In genomic region chr2:191053256-191053655, GRCh38 we compare ENCODE assay signal across 24 cellular contexts.
"Had no signal": no experiment of that assay in that cellular context is flagged by ENCODE, and none has a peak within 500 bp of the region (broad histone marks: within the 10 kb centered on the region; RNA-seq: fewer than 3 reads in every experiment).

No MANE protein-coding gene starts in this region.

- H3K27me3 ChIP-seq: hepatocyte, spleen, transverse colon had no signal

- H3K36me3 ChIP-seq: left ventricle myocardium inferior, prostate gland, spleen, thoracic aorta, transverse colon had no signal

- H3K4me1 ChIP-seq: parathyroid adenoma, prostate gland had no signal

- H3K4me3 Mint-ChIP-seq: nephron; stimulated activated naive B cell treated with anti-CD40 and anti-IgM and Interleukin-4, amounts not matched to agents 10 μg/mL and 1 μg/mL and 100 μg/mL, for 72 hours; stimulated activated naive CD8-positive, alpha-beta T cell treated with anti-CD3 and anti-CD28 coated beads, Interleukin-15, amount 100 ng/mL, for 72 hours had no signal

- DNase-seq: cortex of kidney; dorsolateral prefrontal cortex; effector CD8-positive, alpha-beta T cell; foreskin melanocyte; head of caudate nucleus; kidney; left cardiac atrium; left ventricle myocardium inferior; mucosa of descending colon; occipital lobe; spleen; stimulated activated CD4-positive, alpha-beta T cell treated with anti-CD3 and anti-CD28 coated beads, Interleukin-15, amount 100 ng/mL, for 24 hours; stimulated activated CD4-positive, alpha-beta T cell treated with anti-CD3 and anti-CD28 coated beads, Interleukin-1b, Interleukin-23, amount 100 ng/mL, for 48 hours; stimulated activated CD4-positive, alpha-beta T cell treated with anti-CD3 and anti-CD28 coated beads, Interleukin-4, amount 100 ng/mL, for 4 hours; stimulated activated naive B cell treated with anti-CD40 and anti-IgM and Interleukin-4, amounts not matched to agents 10 μg/mL and 1 μg/mL and 100 μg/mL, for 72 hours; stimulated activated naive CD8-positive, alpha-beta T cell treated with anti-CD3 and anti-CD28 coated beads, Interleukin-15, amount 100 ng/mL, for 72 hours; substantia nigra; transverse colon had no signal

- H3K27ac ChIP-seq: hepatocyte, left ventricle myocardium inferior, parathyroid adenoma, prostate gland, thoracic aorta, transverse colon had no signal

- H3K9me3 Mint-ChIP-seq: nephron; stimulated activated naive B cell treated with anti-CD40 and anti-IgM and Interleukin-4, amounts not matched to agents 10 μg/mL and 1 μg/mL and 100 μg/mL, for 72 hours; stimulated activated naive CD8-positive, alpha-beta T cell treated with anti-CD3 and anti-CD28 coated beads, Interleukin-15, amount 100 ng/mL, for 72 hours had no signal

- ATAC-seq: left cardiac atrium; mucosa of descending colon; sciatic nerve; stimulated activated naive B cell treated with anti-CD40 and anti-IgM and Interleukin-4, amounts not matched to agents 10 μg/mL and 1 μg/mL and 100 μg/mL, for 72 hours; stimulated activated naive CD8-positive, alpha-beta T cell treated with anti-CD3 and anti-CD28 coated beads, Interleukin-15, amount 100 ng/mL, for 72 hours had no signal

- H3K4me3 ChIP-seq: dorsolateral prefrontal cortex, hepatocyte, left ventricle myocardium inferior, mucosa of descending colon, prostate gland, spleen, thoracic aorta, transverse colon had no signal

- H3K9me3 ChIP-seq: left ventricle myocardium inferior, mucosa of descending colon, prostate gland, spleen, thoracic aorta, transverse colon had no signal

- H3K27ac Mint-ChIP-seq: nephron; stimulated activated naive B cell treated with anti-CD40 and anti-IgM and Interleukin-4, amounts not matched to agents 10 μg/mL and 1 μg/mL and 100 μg/mL, for 72 hours; stimulated activated naive CD8-positive, alpha-beta T cell treated with anti-CD3 and anti-CD28 coated beads, Interleukin-15, amount 100 ng/mL, for 72 hours had no signal

- H3K27me3 Mint-ChIP-seq: stimulated activated naive B cell treated with anti-CD40 and anti-IgM and Interleukin-4, amounts not matched to agents 10 μg/mL and 1 μg/mL and 100 μg/mL, for 72 hours; stimulated activated naive CD8-positive, alpha-beta T cell treated with anti-CD3 and anti-CD28 coated beads, Interleukin-15, amount 100 ng/mL, for 72 hours had no signal

- H3K4me1 Mint-ChIP-seq: nephron had no signal
